8 cellular contexts compared by ENCODE assay signal in the genomic region with DNA sequence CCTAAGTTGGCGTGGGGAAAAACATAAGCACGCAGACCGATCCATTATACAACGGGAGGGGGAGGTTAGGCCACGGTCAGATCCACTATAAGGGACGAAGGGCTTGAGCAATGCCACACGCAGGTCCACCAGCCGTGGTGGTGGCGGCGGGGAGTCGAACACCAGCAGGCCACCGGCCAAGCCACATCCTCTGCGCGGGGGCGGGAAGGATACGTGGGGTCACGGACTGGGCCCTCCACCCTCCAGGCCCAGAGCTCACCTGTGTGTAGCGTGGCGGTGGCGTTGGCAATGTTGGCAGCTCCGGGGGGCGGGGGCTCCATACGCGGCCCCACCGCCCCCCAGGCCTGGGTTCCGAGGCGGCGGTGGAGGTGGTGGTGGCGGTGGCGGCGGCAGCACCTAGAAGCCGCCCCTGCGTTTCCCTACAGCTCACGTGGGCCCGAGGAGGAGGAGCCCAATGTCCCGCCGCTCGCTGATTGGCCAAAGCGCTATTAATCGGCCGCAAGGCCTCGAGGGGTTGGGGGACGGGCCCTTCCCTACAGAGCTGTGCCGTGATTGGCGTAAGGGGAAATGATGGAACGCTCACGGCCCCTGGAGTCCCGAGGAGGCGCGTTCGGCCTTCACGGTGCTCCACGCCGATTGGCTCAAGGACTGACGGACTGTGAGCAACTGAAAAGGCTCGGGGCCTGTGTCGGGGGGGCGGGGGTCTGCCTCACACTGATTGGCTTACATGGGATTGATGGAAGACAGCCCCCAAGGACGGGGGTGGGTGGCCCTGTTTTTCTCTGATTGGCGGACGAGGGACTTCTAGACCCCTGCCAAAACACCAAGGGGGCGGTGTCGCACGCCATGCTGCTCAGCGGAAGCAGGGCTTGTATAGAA. TPM values are rescaled to one million over a fixed set of nuclear protein-coding genes. Genes with fewer than 3 reads are reported as not detected.
DNase-seq lines count a peak whose midpoint lies in the region; ATAC-seq and TF ChIP-seq lines count a peak whose summit lies in the region.

Gene ELK1, minus strand, starts transcription at position 400 of the 879 bp plus-strand sequence. CDS start 9,122 bp downstream, outside the sequence.

- H3K4me3 Mint-ChIP-seq in activated B cell treated with CpG ODN at 0.5 μM for 24 hours, result peak within 1 kb of the TSS; percentile 88
- peak within 1 kb of the TSS; percentile 83 to 98 (median 88) for H3K4me3 Mint-ChIP-seq in immature natural killer cell

- no peak for TF ChIP-seq CTCF in AG04449 (IDR thresholded peaks at IDR 0.05; ENCODE audit: insufficient read depth, low read length, missing control alignments)
- no peak for TF ChIP-seq CTCF in activated B cell treated with CpG ODN at 0.5 μM for 24 hours (IDR thresholded peaks at IDR 0.05)

- H3K27ac Mint-ChIP-seq in activated B cell treated with CpG ODN at 0.5 μM for 24 hours (peak within 1 kb of the TSS; percentile 87), immature natural killer cell (peak within 1 kb of the TSS; percentile 88 to 97 (median 94))

- H3K27ac ChIP-seq in caudate nucleus (ENCODE audit: low read depth, low read length), result peak within 1 kb of the TSS; percentile 87

- peaks cover 29% of the 10 kb centered on the region for H3K4me1 Mint-ChIP-seq in activated B cell treated with CpG ODN at 0.5 μM for 24 hours
- H3K4me1 Mint-ChIP-seq in immature natural killer cell, result peaks cover 23 to 26% of the 10 kb centered on the region in 2 donors

- H3K36me3 Mint-ChIP-seq in activated B cell treated with CpG ODN at 0.5 μM for 24 hours (ENCODE audit: low read depth), result peaks cover 46% of the 10 kb centered on the region
- peaks cover 0 to 9% (median 7%) of the 10 kb centered on the region in 3 donors for H3K36me3 Mint-ChIP-seq in immature natural killer cell

- no peaks in the 10 kb centered on the region for H3K9me3 Mint-ChIP-seq in activated B cell treated with CpG ODN at 0.5 μM for 24 hours
- no peaks in the 10 kb centered on the region for H3K9me3 Mint-ChIP-seq in immature natural killer cell

- H3K4me3 ChIP-seq in AG04449 (ENCODE audit: low read depth, low read length), result peak within 1 kb of the TSS; percentile 74

- peak; percentile 89 for ATAC-seq in GM18907 (IDR thresholded peaks at IDR 0.05; ENCODE audit: unreplicated experiment)
- peak; percentile 86 for ATAC-seq in HG03159 (IDR thresholded peaks at IDR 0.05; ENCODE audit: unreplicated experiment)
- ATAC-seq in activated B cell treated with CpG ODN at 0.5 μM for 24 hours (ENCODE audit: low read depth), result peak; percentile 92

- POLR2A ChIA-PET in AG04449 (lab: Yijun Ruan, JAX), result interaction anchor here (0.5 to 1.0 kb wide), 3 partner anchors 42 to 167 kb away, joined by 3 read pairs; no protein-coding TSS in a partner anchor
- POLR2A ChIA-PET in activated B cell treated with CpG ODN at 0.5 μM for 24 hours (lab: Charles Lee), result interaction anchor here (0.6 to 1.7 kb wide), 10 partner anchors 8 to 924 kb away, joined by 3 to 10 read pairs (median 4); partner anchors contain the start of genes RBM10 and RBM3

- H3K27me3 Mint-ChIP-seq in activated B cell treated with CpG ODN at 0.5 μM for 24 hours (no peaks in the 10 kb centered on the region), immature natural killer cell (ENCODE audit: low read depth in 3 of 3) (peaks cover 4 to 11% (median 4%) of the 10 kb centered on the region in 3 donors)

- peak; percentile 93 for DNase-seq in AG04449 (ENCODE audit: low read depth, low spot score)
- DNase-seq in NCI-H2227 treated with DMSO at 0.1 percent for 48 hours (lab: John Stamatoyannopoulos, UW), result peak; percentile 98
- peak; percentile 76 for DNase-seq in activated B cell treated with CpG ODN at 0.5 μM for 24 hours
- DNase-seq in caudate nucleus (lab: John Stamatoyannopoulos, UW), result peak; percentile 36 to 99 (median 95)
- DNase-seq in immature natural killer cell, result peak; percentile 87 to 88 (median 87)
- DNase-seq in smooth muscle cell of the brain vasculature (ENCODE audit: low read depth, low spot score), result peak; percentile 91

- intact Hi-C loops in activated B cell treated with CpG ODN at 0.5 μM for 24 hours (cut with micrococcal nuclease), result loop anchor here (1.0 to 10.0 kb wide), 13 partner anchors 8 to 1544 kb away; partner anchors contain the start of genes ARAF, CDK16, FTSJ1 and NDUFB11

- CTCF ChIA-PET in AG04449 (lab: Yijun Ruan, JAX), result no interaction called here
- CTCF ChIA-PET in activated B cell treated with CpG ODN at 0.5 μM for 24 hours (lab: Charles Lee), result no interaction called here

RNA-seq across cellular contexts. Expression of gene ELK1, which starts in this region (rescaled TPM):
- total RNA-seq in activated B cell treated with CpG ODN at 0.5 μM for 24 hours, result 26.5 and 31.8 TPM in 2 replicates
- 1 to 10 TPM; 8.4 to 9.4 (median 9.1) TPM for polyA plus RNA-seq in immature natural killer cell

Comparison
In these comparisons a context has a peak if more than half of its experiments do, and no peak if none do; other contexts are left out.
1. Peak in every context shown above with its lines: DNase-seq, ATAC-seq, H3K4me3 ChIP-seq and H3K27ac ChIP-seq.